ENCODE assay signal across 3 cellular contexts in the genomic region with DNA sequence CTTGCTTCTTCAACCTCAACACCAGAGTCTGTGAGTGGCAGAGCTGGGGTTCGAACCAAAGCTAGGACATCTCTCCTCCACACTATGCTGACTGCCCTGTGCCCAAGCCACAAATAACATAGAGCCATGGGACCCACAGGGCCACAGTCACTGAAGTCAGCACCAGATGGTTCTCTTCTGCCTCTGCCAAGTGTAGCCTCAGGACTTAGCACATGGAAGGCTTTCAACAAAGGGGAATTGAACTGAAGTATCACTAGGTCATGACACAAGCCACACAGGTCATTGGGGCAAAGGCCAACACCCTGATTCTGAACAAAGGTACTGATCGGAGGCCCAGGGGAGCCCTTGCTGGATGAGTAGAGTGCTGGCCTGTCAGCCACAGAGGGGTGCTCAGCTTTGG.
TF ChIP-seq lines count a peak whose summit lies in the region.

No MANE protein-coding gene starts in this region.

TF ChIP-seq in A549, 52 proteins besides CTCF, POLR2A, EP300 and RAD21 (continued from another document):
- TF ChIP-seq, protein P1, sequence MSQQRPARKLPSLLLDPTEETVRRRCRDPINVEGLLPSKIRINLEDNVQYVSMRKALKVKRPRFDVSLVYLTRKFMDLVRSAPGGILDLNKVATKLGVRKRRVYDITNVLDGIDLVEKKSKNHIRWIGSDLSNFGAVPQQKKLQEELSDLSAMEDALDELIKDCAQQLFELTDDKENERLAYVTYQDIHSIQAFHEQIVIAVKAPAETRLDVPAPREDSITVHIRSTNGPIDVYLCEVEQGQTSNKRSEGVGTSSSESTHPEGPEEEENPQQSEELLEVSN (IDR thresholded peaks at IDR 0.05; ENCODE audit: borderline replicate concordance, low read depth) = no peak
- TF ChIP-seq TFCP2L1 (CRISPR knock-in tag; IDR thresholded peaks at IDR 0.05) = no peak
- TF ChIP-seq ZFP36 (IDR thresholded peaks at IDR 0.05; ENCODE audit: borderline replicate concordance, partially characterized antibody) = no peak
- no peak for TF ChIP-seq TP53 (CRISPR knock-in tag; IDR thresholded peaks at IDR 0.05)
- TF ChIP-seq ZSCAN20 (CRISPR knock-in tag; IDR thresholded peaks at IDR 0.05) = no peak

TF ChIP-seq in WTC11, 78 proteins besides CTCF, POLR2A, EP300 and RAD21 (continued from another document and continues in another):
- no peak for TF ChIP-seq USF1 (CRISPR knock-in tag; IDR thresholded peaks at IDR 0.05)
- TF ChIP-seq GRHL2 (CRISPR knock-in tag; IDR thresholded peaks at IDR 0.05; ENCODE audit: insufficient replicate concordance, severe bottlenecking) = no peak
- no peak for TF ChIP-seq ZBTB21 (CRISPR knock-in tag; IDR thresholded peaks at IDR 0.05; ENCODE audit: borderline replicate concordance)
- no peak for TF ChIP-seq ZNF423 (CRISPR knock-in tag; IDR thresholded peaks at IDR 0.05)
- TF ChIP-seq MLX (CRISPR knock-in tag; IDR thresholded peaks at IDR 0.05) = no peak
- TF ChIP-seq USF2 (CRISPR knock-in tag; IDR thresholded peaks at IDR 0.05) = no peak
- TF ChIP-seq MAX (CRISPR knock-in tag; IDR thresholded peaks at IDR 0.05) = no peak
- no peak for TF ChIP-seq ZNF416 (CRISPR knock-in tag; IDR thresholded peaks at IDR 0.05)
- TF ChIP-seq ZMAT4 (CRISPR knock-in tag; IDR thresholded peaks at IDR 0.05) = no peak
- no peak for TF ChIP-seq TP53 (CRISPR knock-in tag; IDR thresholded peaks at IDR 0.05)
- TF ChIP-seq E2F5 (CRISPR knock-in tag; IDR thresholded peaks at IDR 0.05) = no peak
- TF ChIP-seq FOXJ3 (CRISPR knock-in tag; IDR thresholded peaks at IDR 0.05; ENCODE audit: borderline replicate concordance) = no peak
- TF ChIP-seq, protein P2, sequence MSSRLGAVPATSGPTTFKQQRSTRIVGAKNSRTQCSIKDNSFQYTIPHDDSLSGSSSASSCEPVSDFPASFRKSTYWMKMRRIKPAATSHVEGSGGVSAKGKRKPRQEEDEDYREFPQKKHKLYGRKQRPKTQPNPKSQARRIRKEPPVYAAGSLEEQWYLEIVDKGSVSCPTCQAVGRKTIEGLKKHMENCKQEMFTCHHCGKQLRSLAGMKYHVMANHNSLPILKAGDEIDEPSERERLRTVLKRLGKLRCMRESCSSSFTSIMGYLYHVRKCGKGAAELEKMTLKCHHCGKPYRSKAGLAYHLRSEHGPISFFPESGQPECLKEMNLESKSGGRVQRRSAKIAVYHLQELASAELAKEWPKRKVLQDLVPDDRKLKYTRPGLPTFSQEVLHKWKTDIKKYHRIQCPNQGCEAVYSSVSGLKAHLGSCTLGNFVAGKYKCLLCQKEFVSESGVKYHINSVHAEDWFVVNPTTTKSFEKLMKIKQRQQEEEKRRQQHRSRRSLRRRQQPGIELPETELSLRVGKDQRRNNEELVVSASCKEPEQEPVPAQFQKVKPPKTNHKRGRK (CRISPR knock-in tag; IDR thresholded peaks at IDR 0.05; ENCODE audit: borderline replicate concordance) = no peak
- no peak for TF ChIP-seq ATF1 (CRISPR knock-in tag; IDR thresholded peaks at IDR 0.05)

TF ChIP-seq in HepG2, 621 proteins besides CTCF, POLR2A, EP300 and RAD21 (continued from another document and continues in another):
- TF ChIP-seq ZNF576 (CRISPR knock-in tag; IDR thresholded peaks at IDR 0.05) (no peak), NR2F1 (CRISPR knock-in tag; IDR thresholded peaks at IDR 0.05) (peak in 1 of 2 experiments; percentile 61; a peak in 1 of 4 replicates), MYC (CRISPR knock-in tag; IDR thresholded peaks at IDR 0.05; ENCODE audit: borderline replicate concordance) (peak; percentile 40; the same call in 1 of the 2 replicates), ZSCAN12 (CRISPR knock-in tag; IDR thresholded peaks at IDR 0.05) (no peak), HNF4G (IDR thresholded peaks at IDR 0.05; ENCODE audit: borderline replicate concordance, low read depth, low read length) (peak; percentile 54; the same call in 1 of the 2 replicates), HNF4G (CRISPR knock-in tag; IDR thresholded peaks at IDR 0.05; ENCODE audit: borderline replicate concordance, low read depth) (no peak), ZNF12 (CRISPR knock-in tag; IDR thresholded peaks at IDR 0.05) (no peak), SALL1 (CRISPR knock-in tag; IDR thresholded peaks at IDR 0.05) (peak; percentile 30), CCAR2 (optimal IDR thresholded peaks at IDR 0.05; ENCODE audit: low read depth, low read length) (no peak), ESRRA (CRISPR knock-in tag; IDR thresholded peaks at IDR 0.05; ENCODE audit: low read depth) (peak; percentile 68; the same call in 1 of the 2 replicates), ONECUT2 (CRISPR knock-in tag; IDR thresholded peaks at IDR 0.05) (no peak), YEATS2 (CRISPR knock-in tag; IDR thresholded peaks at IDR 0.05; ENCODE audit: borderline replicate concordance) (no peak), ZNF335 (CRISPR knock-in tag; IDR thresholded peaks at IDR 0.05) (no peak), ZNF264 (CRISPR knock-in tag; IDR thresholded peaks at IDR 0.05) (no peak), MAFK (conservative IDR thresholded peaks at IDR 0.05 in 1 of 2, IDR thresholded peaks at IDR 0.05 in 1 of 2; ENCODE audit: low read length in 2 of 2) (no peak), ZNF230 (CRISPR knock-in tag; IDR thresholded peaks at IDR 0.05) (no peak), MTF2 (CRISPR knock-in tag; IDR thresholded peaks at IDR 0.05; ENCODE audit: borderline replicate concordance) (no peak), HNRNPK (IDR thresholded peaks at IDR 0.05; ENCODE audit: low read depth, low read length, poor library complexity, severe bottlenecking) (no peak), TAF15 (IDR thresholded peaks at IDR 0.05; ENCODE audit: low read depth, low read length, poor library complexity, severe bottlenecking) (no peak), PPARG (CRISPR knock-in tag; conservative IDR thresholded peaks at IDR 0.05) (peak; percentile 97), E2F5 (CRISPR knock-in tag; conservative IDR thresholded peaks at IDR 0.05) (no peak), NR2F6 (IDR thresholded peaks at IDR 0.05) (peak; percentile 95), NR2F6 (CRISPR knock-in tag; IDR thresholded peaks at IDR 0.05) (peak; percentile 89), STAG1 (CRISPR knock-in tag; IDR thresholded peaks at IDR 0.05) (no peak), TOPORS (CRISPR knock-in tag; IDR thresholded peaks at IDR 0.05) (no peak), USF2 (IDR thresholded peaks at IDR 0.05; ENCODE audit: low read depth, low read length) (no peak), USF2 (CRISPR knock-in tag; IDR thresholded peaks at IDR 0.05; ENCODE audit: borderline replicate concordance) (no peak), ZNF672 (CRISPR knock-in tag; IDR thresholded peaks at IDR 0.05) (no peak), MBNL3 (CRISPR knock-in tag; conservative IDR thresholded peaks at IDR 0.05) (no peak)
- TF ChIP-seq, protein P3, sequence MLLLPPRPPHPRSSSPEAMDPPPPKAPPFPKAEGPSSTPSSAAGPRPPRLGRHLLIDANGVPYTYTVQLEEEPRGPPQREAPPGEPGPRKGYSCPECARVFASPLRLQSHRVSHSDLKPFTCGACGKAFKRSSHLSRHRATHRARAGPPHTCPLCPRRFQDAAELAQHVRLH (CRISPR knock-in tag; IDR thresholded peaks at IDR 0.05; ENCODE audit: borderline replicate concordance, low read depth) = 0 out of 2 replicates have a peak, but pooled peaks have one; percentile 37
- TF ChIP-seq, protein P4, sequence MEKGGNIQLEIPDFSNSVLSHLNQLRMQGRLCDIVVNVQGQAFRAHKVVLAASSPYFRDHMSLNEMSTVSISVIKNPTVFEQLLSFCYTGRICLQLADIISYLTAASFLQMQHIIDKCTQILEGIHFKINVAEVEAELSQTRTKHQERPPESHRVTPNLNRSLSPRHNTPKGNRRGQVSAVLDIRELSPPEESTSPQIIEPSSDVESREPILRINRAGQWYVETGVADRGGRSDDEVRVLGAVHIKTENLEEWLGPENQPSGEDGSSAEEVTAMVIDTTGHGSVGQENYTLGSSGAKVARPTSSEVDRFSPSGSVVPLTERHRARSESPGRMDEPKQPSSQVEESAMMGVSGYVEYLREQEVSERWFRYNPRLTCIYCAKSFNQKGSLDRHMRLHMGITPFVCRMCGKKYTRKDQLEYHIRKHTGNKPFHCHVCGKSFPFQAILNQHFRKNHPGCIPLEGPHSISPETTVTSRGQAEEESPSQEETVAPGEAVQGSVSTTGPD (CRISPR knock-in tag; IDR thresholded peaks at IDR 0.05) = no peak
- TF ChIP-seq, protein P5, sequence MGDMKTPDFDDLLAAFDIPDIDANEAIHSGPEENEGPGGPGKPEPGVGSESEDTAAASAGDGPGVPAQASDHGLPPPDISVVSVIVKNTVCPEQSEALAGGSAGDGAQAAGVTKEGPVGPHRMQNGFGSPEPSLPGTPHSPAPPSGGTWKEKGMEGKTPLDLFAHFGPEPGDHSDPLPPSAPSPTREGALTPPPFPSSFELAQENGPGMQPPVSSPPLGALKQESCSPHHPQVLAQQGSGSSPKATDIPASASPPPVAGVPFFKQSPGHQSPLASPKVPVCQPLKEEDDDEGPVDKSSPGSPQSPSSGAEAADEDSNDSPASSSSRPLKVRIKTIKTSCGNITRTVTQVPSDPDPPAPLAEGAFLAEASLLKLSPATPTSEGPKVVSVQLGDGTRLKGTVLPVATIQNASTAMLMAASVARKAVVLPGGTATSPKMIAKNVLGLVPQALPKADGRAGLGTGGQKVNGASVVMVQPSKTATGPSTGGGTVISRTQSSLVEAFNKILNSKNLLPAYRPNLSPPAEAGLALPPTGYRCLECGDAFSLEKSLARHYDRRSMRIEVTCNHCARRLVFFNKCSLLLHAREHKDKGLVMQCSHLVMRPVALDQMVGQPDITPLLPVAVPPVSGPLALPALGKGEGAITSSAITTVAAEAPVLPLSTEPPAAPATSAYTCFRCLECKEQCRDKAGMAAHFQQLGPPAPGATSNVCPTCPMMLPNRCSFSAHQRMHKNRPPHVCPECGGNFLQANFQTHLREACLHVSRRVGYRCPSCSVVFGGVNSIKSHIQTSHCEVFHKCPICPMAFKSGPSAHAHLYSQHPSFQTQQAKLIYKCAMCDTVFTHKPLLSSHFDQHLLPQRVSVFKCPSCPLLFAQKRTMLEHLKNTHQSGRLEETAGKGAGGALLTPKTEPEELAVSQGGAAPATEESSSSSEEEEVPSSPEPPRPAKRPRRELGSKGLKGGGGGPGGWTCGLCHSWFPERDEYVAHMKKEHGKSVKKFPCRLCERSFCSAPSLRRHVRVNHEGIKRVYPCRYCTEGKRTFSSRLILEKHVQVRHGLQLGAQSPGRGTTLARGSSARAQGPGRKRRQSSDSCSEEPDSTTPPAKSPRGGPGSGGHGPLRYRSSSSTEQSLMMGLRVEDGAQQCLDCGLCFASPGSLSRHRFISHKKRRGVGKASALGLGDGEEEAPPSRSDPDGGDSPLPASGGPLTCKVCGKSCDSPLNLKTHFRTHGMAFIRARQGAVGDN (CRISPR knock-in tag; IDR thresholded peaks at IDR 0.05) = peak; percentile 44; the same call in 1 of the 2 replicates
- TF ChIP-seq, protein P6, sequence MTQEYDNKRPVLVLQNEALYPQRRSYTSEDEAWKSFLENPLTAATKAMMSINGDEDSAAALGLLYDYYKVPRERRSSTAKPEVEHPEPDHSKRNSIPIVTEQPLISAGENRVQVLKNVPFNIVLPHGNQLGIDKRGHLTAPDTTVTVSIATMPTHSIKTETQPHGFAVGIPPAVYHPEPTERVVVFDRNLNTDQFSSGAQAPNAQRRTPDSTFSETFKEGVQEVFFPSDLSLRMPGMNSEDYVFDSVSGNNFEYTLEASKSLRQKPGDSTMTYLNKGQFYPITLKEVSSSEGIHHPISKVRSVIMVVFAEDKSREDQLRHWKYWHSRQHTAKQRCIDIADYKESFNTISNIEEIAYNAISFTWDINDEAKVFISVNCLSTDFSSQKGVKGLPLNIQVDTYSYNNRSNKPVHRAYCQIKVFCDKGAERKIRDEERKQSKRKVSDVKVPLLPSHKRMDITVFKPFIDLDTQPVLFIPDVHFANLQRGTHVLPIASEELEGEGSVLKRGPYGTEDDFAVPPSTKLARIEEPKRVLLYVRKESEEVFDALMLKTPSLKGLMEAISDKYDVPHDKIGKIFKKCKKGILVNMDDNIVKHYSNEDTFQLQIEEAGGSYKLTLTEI (CRISPR knock-in tag; conservative IDR thresholded peaks at IDR 0.05) = no peak
- TF ChIP-seq, protein P7, sequence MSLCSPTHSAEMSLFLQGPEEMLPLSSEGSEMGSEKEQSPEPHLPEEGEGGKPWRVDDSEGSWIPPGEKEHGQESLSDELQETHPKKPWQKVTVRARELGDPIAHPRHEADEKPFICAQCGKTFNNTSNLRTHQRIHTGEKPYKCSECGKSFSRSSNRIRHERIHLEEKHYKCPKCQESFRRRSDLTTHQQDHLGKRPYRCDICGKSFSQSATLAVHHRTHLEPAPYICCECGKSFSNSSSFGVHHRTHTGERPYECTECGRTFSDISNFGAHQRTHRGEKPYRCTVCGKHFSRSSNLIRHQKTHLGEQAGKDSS (CRISPR knock-in tag; IDR thresholded peaks at IDR 0.05; ENCODE audit: borderline replicate concordance, low read depth) = no peak
